8 cellular contexts compared by ENCODE assay signal in the genomic region with DNA sequence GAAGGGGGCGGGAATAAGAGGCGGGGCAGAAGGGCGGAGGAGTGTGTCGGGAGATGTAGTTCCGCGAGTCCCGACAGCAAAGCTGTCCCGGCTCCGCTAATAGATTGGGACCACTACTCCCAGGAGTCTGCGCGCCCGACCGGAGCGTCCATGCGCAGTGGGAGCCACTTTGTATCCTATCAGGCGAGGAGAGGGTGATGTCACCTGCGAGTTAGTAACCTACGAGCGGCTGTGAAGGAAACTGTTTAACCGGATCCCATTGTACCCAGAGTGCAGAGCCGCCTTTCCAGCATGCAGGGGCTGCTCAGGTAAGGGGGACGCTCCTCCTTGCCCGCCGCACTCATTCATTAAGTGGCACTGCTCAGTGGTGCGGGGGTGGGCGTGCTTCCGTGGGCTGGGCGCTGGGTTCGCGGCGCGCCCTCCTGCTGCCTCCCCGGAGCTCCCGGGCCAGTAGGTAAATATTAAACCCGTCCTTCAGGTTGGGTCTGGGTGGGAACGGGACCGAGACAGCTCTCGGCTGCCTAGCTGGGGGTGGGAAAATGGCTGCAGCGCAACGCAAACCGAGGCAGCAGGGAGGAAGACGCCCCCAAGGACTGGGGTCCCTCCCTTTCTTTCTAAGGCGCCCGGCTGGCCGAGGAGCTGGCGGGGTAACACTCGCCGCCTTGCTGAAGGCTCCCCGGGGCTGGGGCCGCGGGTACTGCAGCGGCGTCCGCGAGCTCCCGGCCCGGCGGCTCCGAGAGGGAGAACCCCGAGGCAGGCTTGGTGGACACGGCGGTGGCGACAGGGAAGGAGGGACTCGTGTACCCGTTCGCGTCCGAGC. TPM values are rescaled to one million over a fixed set of nuclear protein-coding genes. Genes with fewer than 3 reads are reported as not detected.
DNase-seq lines count a peak whose midpoint lies in the region; ATAC-seq and TF ChIP-seq lines count a peak whose summit lies in the region.

A gene (plus strand): TSS at position 207 of the 820 bp plus-strand sequence. CDS start 74,811 bp downstream, outside the sequence.

- no peaks in the 10 kb centered on the region for H3K9me3 ChIP-seq in OCI-LY7 (ENCODE audit: low read length)

- H2AFZ ChIP-seq in OCI-LY7 (ENCODE audit: low read length): peak within 1 kb of the TSS; percentile 95; the same call in 1 of the 2 replicates

- peaks cover 15% of the 10 kb centered on the region; the same call in 1 of the 2 replicates for H3K36me3 ChIP-seq in OCI-LY7 (ENCODE audit: insufficient read depth, low read length)

- CTCF ChIA-PET in OCI-LY7 (lab: Charles Lee; ENCODE audit: unreplicated experiment): interaction anchor here (0.5 to 1.1 kb wide), 5 partner anchors 13 to 1848 kb away, joined by 3 to 4 read pairs (median 3); no protein-coding TSS in a partner anchor

- H3K9me2 ChIP-seq in OCI-LY7 (ENCODE audit: insufficient read depth, low read length): no peaks in the 10 kb centered on the region

- TF ChIP-seq CTCF in OCI-LY7 (conservative IDR thresholded peaks at IDR 0.05; ENCODE audit: low read length) (no peak), epithelial cell of esophagus (IDR thresholded peaks at IDR 0.05; ENCODE audit: insufficient read depth, low read depth, low read length, missing control alignments) (no peak)

- no TSS peak for BruUV-seq in OCI-LY7 (replicated peaks; lab: Mats Ljungman, UMichigan)

- intact Hi-C loops in OCI-LY7 (cut with micrococcal nuclease; ENCODE audit: unreplicated experiment): loop anchor here (1.0 to 5.0 kb wide), 8 partner anchors 40 to 1139 kb away; a partner anchor contains a TSS

- POLR2A ChIA-PET in OCI-LY7 (lab: Charles Lee): interaction anchor here (0.5 to 5.2 kb wide), 10 partner anchors 10 to 298 kb away, joined by 3 to 36 read pairs (median 4); no protein-coding TSS in a partner anchor

- peaks cover 68% of the 10 kb centered on the region for H3K4me1 ChIP-seq in OCI-LY7 (ENCODE audit: insufficient read depth, low read length, poor library complexity, severe bottlenecking)

- H3K4me2 ChIP-seq in OCI-LY7 (ENCODE audit: low read length): peak within 1 kb of the TSS; percentile 93

- peak within 1 kb of the TSS; percentile 73 for H3K27ac ChIP-seq in OCI-LY7 (ENCODE audit: low read depth, low read length, poor library complexity, severe bottlenecking)

- H4K20me1 ChIP-seq in OCI-LY7 (ENCODE audit: insufficient read depth, low read length): peaks cover 16% of the 10 kb centered on the region

- H3K79me2 ChIP-seq in OCI-LY7 (ENCODE audit: insufficient read depth, low read depth, low read length): peaks cover 47% of the 10 kb centered on the region

- H3K4me3 ChIP-seq in OCI-LY7 (ENCODE audit: low read depth, low read length, poor library complexity, severe bottlenecking) (peak within 1 kb of the TSS; percentile 85), epithelial cell of esophagus (ENCODE audit: low read length) (peak within 1 kb of the TSS; percentile 84)

- DNase-seq in DMS 273 (lab: John Stamatoyannopoulos, UW; ENCODE audit: unreplicated experiment) (peak; percentile 99), HuH-7.5 (ENCODE audit: low spot score) (peak; percentile 85), OCI-LY7 (ENCODE audit: low spot score) (peak; percentile 100), activated T-cell treated with anti-CD3 and anti-CD28 coated beads for 4 hours (peak; percentile 89), epithelial cell of esophagus (ENCODE audit: low read depth) (peak; percentile 99), mucosa of gallbladder (ENCODE audit: low spot score) (peak; percentile 98)
- peak; percentile 88 to 93 for DNase-seq in stimulated activated CD8-positive, alpha-beta memory T cell treated with anti-CD3 and anti-CD28 coated beads, Interleukin-4, amount 100 ng/mL, for 4 hours (ENCODE audit: low read depth in 2 of 2, low spot score in 1 of 2)

- peak; percentile 90 for ATAC-seq in GM21526 (IDR thresholded peaks at IDR 0.05; ENCODE audit: low FRiP score, unreplicated experiment)

RNA-seq across cellular contexts. Expression of the gene that starts here (rescaled TPM):
- total RNA-seq in OCI-LY7 (2014; rRNA removed; shearing (Covaris generic)): 28.7 and 30.1 TPM in 2 replicates
- total RNA-seq in OCI-LY7 (2022): 69.4 and 72.8 TPM in 2 replicates
- 37.9 TPM for total RNA-seq in mucosa of gallbladder

Comparison
In these comparisons a context has a peak if more than half of its experiments do, and no peak if none do; other contexts are left out.
1. Peak in every context shown above with its lines: DNase-seq, ATAC-seq, H3K4me3 ChIP-seq and H3K27ac ChIP-seq.